Comparison of ENCODE assay signal across 15 cellular contexts in genomic region chr20:37904008-37904675, GRCh38. TPM values are rescaled to one million over a fixed set of nuclear protein-coding genes. Genes with fewer than 3 reads are reported as not detected.
A peak's percentile ranks its signal among the peaks of the same experiment; 100 is the strongest.
DNase-seq lines count a peak whose midpoint lies in the region; ATAC-seq and TF ChIP-seq lines count a peak whose summit lies in the region.
"Had no signal": no experiment of that assay in that cellular context is flagged by ENCODE, and none has a peak within 500 bp of the region (broad histone marks: within the 10 kb centered on the region; RNA-seq: fewer than 3 reads in every experiment).

No MANE protein-coding gene starts in this region.

- no peak overlapping the region for H4K8ac ChIP-seq in H9 (replicated peaks; ENCODE audit: insufficient read length, low read depth, low read length)

- ATAC-seq in GM18519 (IDR thresholded peaks at IDR 0.05; ENCODE audit: low FRiP score, unreplicated experiment) = no peak
- ATAC-seq: SK-N-SH treated with all-trans-retinoic acid at 6 μM for 48 hours had no signal

- no peak overlapping the region for H2BK120ac ChIP-seq in H9 (ENCODE audit: low read depth, low read length, poor library complexity, severe bottlenecking)

- no peak overlapping the region for H2BK20ac ChIP-seq in H9 (ENCODE audit: low read depth, low read length, poor library complexity, severe bottlenecking)

- H3K4me3 Mint-ChIP-seq in H9 = peak overlapping the region; percentile 65 to 82
- H3K4me3 Mint-ChIP-seq in nephron progenitor cell = peak overlapping the region; percentile 85

- no peak overlapping the region for H3K4ac ChIP-seq in H9 (ENCODE audit: low read depth, low read length)

- no peaks in the 10 kb centered on the region for H3K27me3 ChIP-seq in H9 (ENCODE audit: insufficient read depth, low read length)

- H3K14ac ChIP-seq in H9 (ENCODE audit: insufficient read depth, low read length) = no peak overlapping the region

- H2AFZ ChIP-seq in H9 (ENCODE audit: low read length) = no peak overlapping the region

- H3K27ac ChIP-seq in H9 (ENCODE audit: insufficient read length, low read depth, low read length) = no peak overlapping the region
- H3K27ac ChIP-seq: thyroid gland had no signal

- H2BK12ac ChIP-seq in H9 (ENCODE audit: insufficient read length, low read depth, low read length) = no peak overlapping the region

- no peak overlapping the region for H2BK5ac ChIP-seq in H9 (ENCODE audit: insufficient read length, low read length)

- peaks cover 41% of the 10 kb centered on the region for H3K27me3 Mint-ChIP-seq in H9 (ENCODE audit: low read depth)
- peaks cover 61% of the 10 kb centered on the region for H3K27me3 Mint-ChIP-seq in nephron progenitor cell (ENCODE audit: low read depth, poor library complexity)

- H3K36me3 Mint-ChIP-seq in H9 (ENCODE audit: insufficient read depth in 1 of 3, low read depth in 3 of 3) (no peaks in the 10 kb centered on the region; a peak in 1 of 7 replicates), nephron progenitor cell (ENCODE audit: low read depth) (peaks cover 3% of the 10 kb centered on the region)

- H4K91ac ChIP-seq in H9 (ENCODE audit: insufficient read length, low read depth, low read length) = no peak overlapping the region

- peaks cover 4% of the 10 kb centered on the region; the same call in 1 of the 2 replicates for H3K4me1 ChIP-seq in H9 (ENCODE audit: insufficient read depth, low read length)

- H3K79me1 ChIP-seq in H9 (ENCODE audit: insufficient read depth, low read depth, low read length, poor library complexity, severe bottlenecking) = no peaks in the 10 kb centered on the region

- peak overlapping the region; percentile 34 for H3K4me2 ChIP-seq in H9 (ENCODE audit: insufficient read depth, insufficient read length, low read length)

- H4K5ac ChIP-seq in H9 (ENCODE audit: insufficient read length, low read depth, low read length) = no peak overlapping the region

- H3K9me3 ChIP-seq in H9 (ENCODE audit: control insufficient read depth, low read depth, low read length) = no peaks in the 10 kb centered on the region
- H3K9me3 ChIP-seq: thyroid gland had no signal

- H2BK15ac ChIP-seq in H9 (ENCODE audit: low read depth, low read length) = no peak overlapping the region

- H2AK5ac ChIP-seq in H9 (ENCODE audit: insufficient read length, low read length) = no peak overlapping the region

- H3K79me2 ChIP-seq in H9 (ENCODE audit: insufficient read depth, low read length) = no peaks in the 10 kb centered on the region

- no peak overlapping the region for H3T11ph ChIP-seq in H9 (ENCODE audit: low read length)

- no peak overlapping the region for H3K23ac ChIP-seq in H9 (ENCODE audit: insufficient read length, low read depth, low read length)

- no peak overlapping the region for H3K9ac ChIP-seq in H9 (ENCODE audit: extremely low read depth, insufficient read length, low read length)

- peaks cover 0 to 4% of the 10 kb centered on the region in 2 experiments; a peak in 1 of 5 replicates for H3K9me3 Mint-ChIP-seq in H9
- no peaks in the 10 kb centered on the region for H3K9me3 Mint-ChIP-seq in nephron progenitor cell

- H3K27ac Mint-ChIP-seq in H9 (no peak overlapping the region; a peak in 1 of 7 replicates), nephron progenitor cell (no peak overlapping the region)

- H4K20me1 ChIP-seq in H9 (ENCODE audit: control insufficient read depth, insufficient read depth, insufficient read length) = no peaks in the 10 kb centered on the region

- peak; percentile 17 for DNase-seq in DMS53 (lab: John Stamatoyannopoulos, UW)
- DNase-seq in DMS53 treated with DMSO at 0.1 percent for 48 hours (lab: John Stamatoyannopoulos, UW; ENCODE audit: unreplicated experiment) = no peak
- no peak for DNase-seq in H9
- no peak for DNase-seq in cardiac fibroblast (ENCODE audit: low read depth in 2 of 2)
- no peak for DNase-seq in nephron progenitor cell
- no peak for DNase-seq in NCI-H1417 treated with DMSO at 0.1 percent for 48 hours (lab: John Stamatoyannopoulos, UW)
- no peak for DNase-seq in NCI-H2081 treated with DMSO at 0.1 percent for 48 hours (lab: John Stamatoyannopoulos, UW)
- DNase-seq: DND-41; mesenchymal stem cell; NCI-H187; NK-92 treated with Interleukin-12 subunit alpha and Interleukin-12 subunit beta, amount 100 ng/mL, for 24 hours; thyroid gland had no signal

- H3K4me1 Mint-ChIP-seq in H9 (peaks cover 47 to 63% of the 10 kb centered on the region in 2 experiments), nephron progenitor cell (peaks cover 44% of the 10 kb centered on the region)

- no peak overlapping the region for H3K56ac ChIP-seq in H9 (ENCODE audit: insufficient read length, low read depth, low read length)

- TF ChIP-seq CTCF in H9 (conservative IDR thresholded peaks at IDR 0.05) (no peak), cardiac fibroblast (IDR thresholded peaks at IDR 0.05; ENCODE audit: low read depth, low read length) (no peak), nephron progenitor cell (IDR thresholded peaks at IDR 0.05) (no peak)

- no CpG with 5 or more reads among the region's 12 CpGs for WGBS in H9 (ENCODE audit: extremely low coverage, insufficient read length, low lambda C conversion rate)

- peak overlapping the region; percentile 28 to 52 for H3K4me3 ChIP-seq in cardiac fibroblast (replicated peaks in 1 of 2; ENCODE audit: low read depth in 2 of 2, low read length in 2 of 2)

- H3K23me2 ChIP-seq in H9 (ENCODE audit: insufficient read length, low read depth, low read length, poor library complexity, severe bottlenecking) = peaks cover 3% of the 10 kb centered on the region

- no peak overlapping the region for H3K18ac ChIP-seq in H9 (ENCODE audit: insufficient read length, low read depth, low read length)

RNA-seq across cellular contexts. Expression of gene VSTM2L, which starts 1.2 kb away (rescaled TPM):
- 2.1 and 2.2 TPM in 2 replicates for total RNA-seq in H9 (2021)
- total RNA-seq: endothelial cell of umbilical vein had no signal
